8 cellular contexts compared by ENCODE assay signal in the genomic region with DNA sequence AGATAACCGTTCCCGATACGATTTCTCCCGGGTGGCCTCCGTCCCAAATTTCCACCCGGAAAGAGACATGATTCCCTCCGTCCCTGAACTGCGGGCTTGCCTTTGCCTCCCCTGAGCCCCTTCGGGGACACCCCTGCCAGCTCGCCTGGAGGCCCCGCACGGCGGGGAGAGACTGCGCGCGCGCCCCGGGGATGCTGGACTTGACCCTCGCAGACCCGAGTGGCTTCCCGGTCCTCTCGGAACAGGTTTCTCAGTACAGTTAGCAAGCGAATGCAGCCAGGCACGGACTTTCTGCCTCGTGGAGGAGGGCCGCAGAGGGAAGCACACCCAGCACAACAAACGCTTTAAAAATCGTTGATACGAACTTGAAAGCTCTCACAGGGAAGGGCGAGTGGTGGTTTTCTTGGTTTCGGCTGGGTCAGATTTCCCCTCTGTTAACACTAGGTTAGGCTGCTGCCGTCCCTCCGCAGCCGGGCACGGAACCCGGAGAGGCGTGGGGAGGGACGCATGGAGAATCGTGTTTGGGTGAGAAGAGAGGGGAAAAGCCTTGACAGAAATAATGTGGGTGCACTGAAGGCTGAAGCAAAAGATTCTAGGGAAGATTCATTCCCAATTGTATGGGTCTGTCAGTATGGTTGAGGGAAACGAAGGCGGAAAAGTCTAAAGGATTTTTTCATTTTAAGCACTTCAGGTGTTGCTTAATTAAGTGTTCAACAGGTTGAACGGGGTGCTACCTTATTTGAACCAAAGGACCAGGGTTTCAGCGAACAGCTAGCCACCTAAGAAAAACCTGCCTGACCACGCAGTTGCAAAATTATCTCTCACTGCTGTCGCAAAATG. TPM values are rescaled to one million over a fixed set of nuclear protein-coding genes. Genes with fewer than 3 reads are reported as not detected.
DNase-seq lines count a peak whose midpoint lies in the region; ATAC-seq and TF ChIP-seq lines count a peak whose summit lies in the region.

No MANE protein-coding gene starts in this region.

- peak overlapping the region; percentile 26 for H3K4me3 ChIP-seq in fibroblast of mammary gland (ENCODE audit: control insufficient read depth, low read depth, low read length)

- DNase-seq in activated CD4-positive, CD25-positive, alpha-beta regulatory T cell treated with anti-CD3 and anti-CD28 coated beads, Interleukin-2, amount 50 U/mL, for 72 hours, result peak; percentile 45
- DNase-seq in HuH-7 (ENCODE audit: low spot score), result peak; percentile 22
- DNase-seq in activated CD4-positive, alpha-beta T cell treated with anti-CD3 and anti-CD28 coated beads, Interleukin-2, amount 50 U/mL, for 48 hours, result peak; percentile 37 to 45
- peak; percentile 10 for DNase-seq in fibroblast of mammary gland (ENCODE audit: low read depth)
- DNase-seq in omental fat pad (ENCODE audit: low spot score), result no peak
- DNase-seq in NCI-H226, result no peak
- DNase-seq in DMS153 treated with DMSO at 0.1 percent for 48 hours (lab: John Stamatoyannopoulos, UW; ENCODE audit: unreplicated experiment), result no peak

- no peak for TF ChIP-seq CTCF in fibroblast of mammary gland (conservative IDR thresholded peaks at IDR 0.05; ENCODE audit: control insufficient read depth, insufficient read depth, low read depth, low read length)
- TF ChIP-seq CTCF in omental fat pad (IDR thresholded peaks at IDR 0.05), result no peak

- no peak for ATAC-seq in activated CD4-positive, CD25-positive, alpha-beta regulatory T cell treated with anti-CD3 and anti-CD28 coated beads, Interleukin-2, amount 50 U/mL, for 24 hours
- peak; percentile 19 for ATAC-seq in omental fat pad (ENCODE audit: low FRiP score)

RNA-seq across cellular contexts. Expression of a gene that starts 0.9 kb away (rescaled TPM):
- 10 to 100 TPM in 1 of 4 donors, 1 to 10 TPM in 3; 2.1 to 22.7 (median 3.8) TPM for total RNA-seq in omental fat pad

Comparison
In these comparisons a context has a peak if more than half of its experiments do, and no peak if none do; other contexts are left out.
1. DNase-seq: peak in activated CD4-positive, CD25-positive, alpha-beta regulatory T cell treated with anti-CD3 and anti-CD28 coated beads, Interleukin-2, amount 50 U/mL, for 72 hours (single experiment), HuH-7 (single experiment), activated CD4-positive, alpha-beta T cell treated with anti-CD3 and anti-CD28 coated beads, Interleukin-2, amount 50 U/mL, for 48 hours (2 of 2) and fibroblast of mammary gland (single experiment); none in omental fat pad (single experiment), NCI-H226 (single experiment) and DMS153 treated with DMSO at 0.1 percent for 48 hours (single experiment).